In the genomic region with DNA sequence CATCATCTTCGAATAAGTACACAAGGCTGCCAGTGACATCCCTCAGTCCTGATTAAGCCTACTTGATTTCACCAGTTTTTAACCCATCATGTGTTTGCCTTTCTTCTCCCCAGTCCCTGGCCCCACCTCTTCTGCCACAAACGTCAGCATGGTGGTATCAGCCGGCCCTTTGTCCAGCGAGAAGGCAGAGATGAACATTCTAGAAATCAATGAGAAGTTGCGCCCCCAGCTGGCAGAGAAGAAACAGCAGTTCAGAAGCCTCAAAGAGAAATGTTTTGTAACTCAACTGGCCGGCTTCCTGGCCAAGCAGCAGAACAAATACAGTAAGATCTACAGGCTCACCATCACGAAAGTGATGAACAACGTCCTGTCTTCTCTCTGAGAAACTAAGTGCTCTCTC, we compare ENCODE assay signal across 8 cellular contexts. TPM values are rescaled to one million over a fixed set of nuclear protein-coding genes. Genes with fewer than 3 reads are reported as not detected.
DNase-seq lines count a peak whose midpoint lies in the region; ATAC-seq, FAIRE-seq and TF ChIP-seq lines count a peak whose summit lies in the region.
"Not testable (repeated sequence)": the region's sequence is repeated elsewhere in the genome, so short reads cannot be mapped to it uniquely, and the experiment has no call there.

No MANE protein-coding gene starts in this region.

- H3K4me1 ChIP-seq in DND-41 (ENCODE audit: insufficient read depth, low read length); KMS-11 (ENCODE audit: low read depth, poor library complexity, severe bottlenecking); RWPE2 (ENCODE audit: insufficient read depth, poor library complexity, severe bottlenecking); K562 (replicated peaks in 1 of 2; ENCODE audit: control insufficient read depth in 2 of 2, insufficient read depth in 2 of 2, low read length in 2 of 2); esophagus muscularis mucosa: not testable (repeated sequence)

- BruUV-seq in K562 (replicated peaks; lab: Mats Ljungman, UMichigan), result not testable (repeated sequence)

- ATAC-seq in DND-41 (ENCODE audit: insufficient read depth, low read depth); RWPE2 (ENCODE audit: low read depth); K562: not testable (repeated sequence)

- not testable (repeated sequence) for H3K27me3 ChIP-seq in DND-41 (ENCODE audit: insufficient read depth, low read length, poor library complexity); KMS-11 (ENCODE audit: insufficient read depth, low read depth); RWPE2 (ENCODE audit: insufficient read depth, poor library complexity, severe bottlenecking); K562 (ENCODE audit: control insufficient read depth in 2 of 2, insufficient read depth in 2 of 2, low read length in 2 of 2); esophagus muscularis mucosa

- intact Hi-C loops in K562 (cut with micrococcal nuclease); esophagus muscularis mucosa (cut with DNase I): not testable (repeated sequence)

- not testable (repeated sequence) for H3K27ac ChIP-seq in DND-41 (ENCODE audit: low read length); KMS-11; RWPE2 (ENCODE audit: poor library complexity, severe bottlenecking); K562 (ENCODE audit: extremely low read depth, low read depth, low read length); esophagus muscularis mucosa (replicated peaks in 1 of 4)

- in situ Hi-C loops in K562 (cut with MboI), result not testable (repeated sequence)

- not testable (repeated sequence) for H3K4me3 ChIP-seq in DND-41 (ENCODE audit: low read depth in 1 of 2, low read length in 2 of 2); KMS-11 (IDR thresholded peaks at IDR 0.05; ENCODE audit: insufficient read depth, low read depth, low read length); RWPE2 (ENCODE audit: severe bottlenecking); K562; esophagus muscularis mucosa

- not testable (repeated sequence) for TF ChIP-seq EP300 in K562 (IDR thresholded peaks at IDR 0.05; ENCODE audit: low read length); esophagus muscularis mucosa (IDR thresholded peaks at IDR 0.05)

- not testable (repeated sequence) for H3K79me2 ChIP-seq in DND-41 (ENCODE audit: insufficient read depth, low read length); KMS-11 (ENCODE audit: insufficient read depth, low read depth); K562 (ENCODE audit: control insufficient read depth, insufficient read depth, low read length)

- not testable (repeated sequence) for H3K9me3 ChIP-seq in DND-41 (ENCODE audit: insufficient read depth, low read length, severe bottlenecking); RWPE2 (ENCODE audit: severe bottlenecking); K562 (replicated peaks; ENCODE audit: control insufficient read depth, insufficient read depth, low read depth, low read length); esophagus muscularis mucosa

- 36% methylated on average over 4 of the region's 8 CpGs for WGBS in K562 (ENCODE audit: insufficient coverage, low coverage, missing lambda C conversion rate)
- WGBS in esophagus muscularis mucosa, result 26% methylated on average over 6 of the region's 8 CpGs

- H3K9me1 ChIP-seq in K562 (ENCODE audit: control insufficient read depth, insufficient read depth, low read length), result not testable (repeated sequence)

- peak; percentile 20 to 41; a peak in 3 of 4 replicates for TF ChIP-seq RAD21 in K562 (CRISPR knock-in tag; conservative IDR thresholded peaks at IDR 0.05 in 1 of 2, IDR thresholded peaks at IDR 0.05 in 1 of 2)

- TF ChIP-seq POLR2A in K562 (conservative IDR thresholded peaks at IDR 0.05); esophagus muscularis mucosa (IDR thresholded peaks at IDR 0.05; ENCODE audit: low read depth): not testable (repeated sequence)

- TF ChIP-seq CTCF in DND-41 (IDR thresholded peaks at IDR 0.05; ENCODE audit: borderline replicate concordance, extremely low read depth, low read length, poor library complexity, severe bottlenecking) (peak; percentile 38), KMS-11 (conservative IDR thresholded peaks at IDR 0.05; ENCODE audit: low read depth, low read length) (peak; percentile 74; the same call in 1 of the 2 replicates), RWPE2 (IDR thresholded peaks at IDR 0.05; ENCODE audit: poor library complexity, severe bottlenecking) (peak; percentile 32), K562 (IDR thresholded peaks at IDR 0.05 in 2 of 3, conservative IDR thresholded peaks at IDR 0.05 in 1 of 3; ENCODE audit: insufficient read depth in 2 of 3, low read depth in 1 of 3, low read length in 3 of 3) (peak in 2 of 3 experiments; percentile 21 to 32; a peak in 4 of 6 replicates), esophagus muscularis mucosa (IDR thresholded peaks at IDR 0.05) (peak in 2 of 3 experiments; percentile 15 to 34)

- CTCF ChIA-PET in K562 (lab: Yijun Ruan, JAX; ENCODE audit: low intra/inter-chr PET ratio), result not testable (repeated sequence)

- peaks cover 15% of the 10 kb centered on the region; the same call in 1 of the 2 replicates for H3K36me3 ChIP-seq in DND-41 (ENCODE audit: insufficient read depth, low read length)
- not testable (repeated sequence) for H3K36me3 ChIP-seq in KMS-11 (ENCODE audit: insufficient read depth); RWPE2 (ENCODE audit: low read depth); K562 (ENCODE audit: control insufficient read depth, insufficient read depth, low read length)
- peaks cover 10 to 54% (median 21%) of the 10 kb centered on the region in 4 donors for H3K36me3 ChIP-seq in esophagus muscularis mucosa

- not testable (repeated sequence) for H4K20me1 ChIP-seq in DND-41 (ENCODE audit: insufficient read depth, low read length); KMS-11 (ENCODE audit: insufficient read depth); K562 (replicated peaks; ENCODE audit: control insufficient read depth, insufficient read depth, low read length)

- H3K9ac ChIP-seq in DND-41 (ENCODE audit: low read depth, low read length); KMS-11; K562 (ENCODE audit: insufficient read depth in 1 of 2, low read depth in 2 of 2, low read length in 2 of 2): not testable (repeated sequence)

- POLR2A ChIA-PET in K562 (lab: Yijun Ruan, JAX), result not testable (repeated sequence)

- FAIRE-seq in K562 (lab: Jason Lieb, UNC), result not testable (repeated sequence)

- DNase-seq in A172 (ENCODE audit: low spot score) (peak; percentile 0), K562 (ENCODE audit: extremely low read depth in 1 of 4, low spot score in 3 of 4) (peak in 1 of 4 experiments; percentile 6), left kidney (ENCODE audit: low read depth, low spot score) (peak; percentile 3), pons (ENCODE audit: low spot score) (peak; percentile 30)
- not testable (repeated sequence) for DNase-seq in DND-41; RWPE2 (ENCODE audit: low spot score); esophagus muscularis mucosa (ENCODE audit: extremely low spot score)

- H2AFZ ChIP-seq in DND-41 (ENCODE audit: low read depth, low read length); KMS-11 (ENCODE audit: low read depth); K562 (ENCODE audit: low read depth, low read length): not testable (repeated sequence)

- not testable (repeated sequence) for H3K4me2 ChIP-seq in DND-41 (ENCODE audit: insufficient read depth, low read length); KMS-11; K562 (ENCODE audit: insufficient read depth, low read length)

RNA-seq across cellular contexts. Expression of gene NBPF12, which starts 28.2 kb away (rescaled TPM):
- 4.9 and 6.2 TPM in 2 replicates for total RNA-seq in A172 (2014; rRNA removed; shearing (Covaris generic))
- 33.2 and 60.2 TPM in 2 replicates for total RNA-seq in K562 (2011; cell fraction: chromatin; rRNA removed; ENCODE audit: low replicate concordance)
- total RNA-seq in K562 (2011; cell fraction: nucleolus; rRNA removed), result 13.7 and 16.4 TPM in 2 replicates
- 24.0 and 29.4 TPM in 2 replicates for total RNA-seq in K562 (2011; cell fraction: nucleoplasm; rRNA removed)
- total RNA-seq in K562 (2014; rRNA removed) (5.1 and 7.2 TPM in 2 replicates), K562 (2014; rRNA removed; fragmentation: Illumina TruSeq; extraction: Trizol) (8.2 and 9.2 TPM in 2 replicates), K562 (2015; rRNA removed; fragmentation: Illumina TruSeq; extraction: Trizol) (9.0 and 9.1 TPM in 2 replicates), K562 (2021) (5.5 and 6.7 TPM in 2 replicates), esophagus muscularis mucosa (10 to 100 TPM in 3 of 4 donors, 1 to 10 TPM in 1; 8.6 to 23.1 (median 12.6) TPM)
- polyA plus RNA-seq in K562 (2011; rRNA removed) (12.1 and 14.5 TPM in 2 replicates), K562 (2014; fragmentation: Illumina TruSeq; extraction: Trizol) (10.7 and 10.9 TPM in 2 replicates), K562 (2014; fragmentation: Nextera tagmentation; extraction: Ambion mirVana) (1 to 10 TPM; 2.4 to 3.0 TPM), K562 (2014; rRNA removed) (7.7 and 9.5 TPM in 2 replicates)
- polyA plus RNA-seq in K562 (2011; cell fraction: cytosol; rRNA removed), result 3.8 and 5.0 TPM in 2 replicates
- 45.2 and 49.7 TPM in 2 replicates for polyA plus RNA-seq in K562 (2011; cell fraction: nucleus; rRNA removed)
- polyA plus RNA-seq in K562 (2012), result 7.6 and 9.3 TPM in 2 replicates
- polyA minus RNA-seq in K562 (2011; rRNA and poly(A)+ RNA removed), result 9.4 and 10.3 TPM in 2 replicates
- 3.4 and 3.7 TPM in 2 replicates for polyA minus RNA-seq in K562 (2011; cell fraction: cytosol; rRNA and poly(A)+ RNA removed)
- 13.1 and 18.0 TPM in 2 replicates for polyA minus RNA-seq in K562 (2011; cell fraction: nucleus; rRNA and poly(A)+ RNA removed)
